ENCODE assay signal across 1 cellular context in genomic region chr11:111331711-111332479, GRCh38.
TF ChIP-seq lines count a peak whose summit lies in the region.

No MANE protein-coding gene starts in this region.

TF ChIP-seq in GM23338, 12 proteins besides CTCF, POLR2A, EP300 and RAD21:
- TF ChIP-seq ZNF462 (CRISPR knock-in tag; IDR thresholded peaks at IDR 0.05) (no peak), STAT1 (IDR thresholded peaks at IDR 0.05; ENCODE audit: unreplicated experiment) (no peak), ZNF331 (CRISPR knock-in tag; IDR thresholded peaks at IDR 0.05; ENCODE audit: low read depth) (no peak)
TF ChIP-seq in GM23338: peak in this region for 0.
